Comparison of ENCODE assay signal across 11 cellular contexts in genomic region chr2:200156140-200156858, GRCh38.
A peak's percentile ranks its signal among the peaks of the same experiment; 100 is the strongest.
DNase-seq lines count a peak whose midpoint lies in the region; ATAC-seq and TF ChIP-seq lines count a peak whose summit lies in the region.
"Had no signal": no experiment of that assay in that cellular context is flagged by ENCODE, and none has a peak within 500 bp of the region (broad histone marks: within the 10 kb centered on the region; RNA-seq: fewer than 3 reads in every experiment).

No MANE protein-coding gene starts in this region.

- DNase-seq in HFFc6 = peak; percentile 72
- DNase-seq in amniotic stem cell (lab: John Stamatoyannopoulos, UW) = peak; percentile 56
- no peak for DNase-seq in left ventricle myocardium inferior
- no peak for DNase-seq in activated naive CD8-positive, alpha-beta T cell treated with anti-CD3 and anti-CD28 coated beads, Interleukin-2, amount 50 U/mL, for 24 hours
- no peak for DNase-seq in stimulated activated CD4-positive, alpha-beta T cell treated with anti-CD3 and anti-CD28 coated beads, Interleukin-2, amount 100 ng/mL, for 24 hours
- no peak for DNase-seq in NK-92 treated with Interleukin-12 subunit alpha and Interleukin-12 subunit beta, amount 100 ng/mL, for 24 hours (lab: John Stamatoyannopoulos, UW)
- DNase-seq: activated CD4-positive, alpha-beta memory T cell treated with anti-CD3 and anti-CD28 coated beads, Interleukin-2, amount 10 ng/mL, durations not matched to agents 7 days and 5 days; effector CD4-positive, alpha-beta T cell; NCI-H2227 treated with DMSO at 0.1 percent for 48 hours had no signal

- peak overlapping the region; percentile 50 for H3K27ac Mint-ChIP-seq in HFFc6
- no peak overlapping the region for H3K27ac Mint-ChIP-seq in activated naive CD8-positive, alpha-beta T cell treated with anti-CD3 and anti-CD28 coated beads, Interleukin-2, amount 50 U/mL, for 24 hours
- H3K27ac Mint-ChIP-seq: activated CD4-positive, alpha-beta memory T cell treated with anti-CD3 and anti-CD28 coated beads, Interleukin-2, amount 10 ng/mL, durations not matched to agents 7 days and 5 days had no signal

- H3K27ac ChIP-seq in left ventricle myocardium inferior (replicated peaks) = peak overlapping the region; percentile 28
- no peak overlapping the region for H3K27ac ChIP-seq in skeletal muscle tissue (ENCODE audit: low read depth, low read length)

- peaks cover 14% of the 10 kb centered on the region for H3K9me3 Mint-ChIP-seq in HFFc6
- H3K9me3 Mint-ChIP-seq in activated naive CD8-positive, alpha-beta T cell treated with anti-CD3 and anti-CD28 coated beads, Interleukin-2, amount 50 U/mL, for 24 hours = peaks cover 12% of the 10 kb centered on the region

- H3K4me1 ChIP-seq in left ventricle myocardium inferior (peaks cover 11% of the 10 kb centered on the region), skeletal muscle tissue (ENCODE audit: control insufficient read depth in 3 of 3, insufficient read depth in 3 of 3, low read length in 3 of 3) (no peaks in the 10 kb centered on the region)

- H3K4me3 ChIP-seq in left ventricle myocardium inferior (peak overlapping the region; percentile 54), skeletal muscle tissue (ENCODE audit: low read length in 3 of 3) (peak overlapping the region; percentile 35 to 68 (median 45))

- TF ChIP-seq CTCF in HFFc6 (IDR thresholded peaks at IDR 0.05) (no peak), left ventricle myocardium inferior (IDR thresholded peaks at IDR 0.05; ENCODE audit: borderline replicate concordance) (no peak)

- ATAC-seq in activated naive CD8-positive, alpha-beta T cell treated with anti-CD3 and anti-CD28 coated beads, Interleukin-2, amount 50 U/mL, for 24 hours = no peak
- ATAC-seq in GM18861 (IDR thresholded peaks at IDR 0.05; ENCODE audit: unreplicated experiment) = no peak

- H3K4me3 Mint-ChIP-seq in HFFc6 = peak overlapping the region; percentile 92
- H3K4me3 Mint-ChIP-seq in activated naive CD8-positive, alpha-beta T cell treated with anti-CD3 and anti-CD28 coated beads, Interleukin-2, amount 50 U/mL, for 24 hours = no peak overlapping the region
- H3K4me3 Mint-ChIP-seq: activated CD4-positive, alpha-beta memory T cell treated with anti-CD3 and anti-CD28 coated beads, Interleukin-2, amount 10 ng/mL, durations not matched to agents 7 days and 5 days had no signal

- no peaks in the 10 kb centered on the region for H3K27me3 ChIP-seq in left ventricle myocardium inferior (ENCODE audit: low read depth)
- no peaks in the 10 kb centered on the region for H3K27me3 ChIP-seq in skeletal muscle tissue (ENCODE audit: control insufficient read depth in 3 of 3, insufficient read depth in 3 of 3, low read length in 3 of 3)

- peaks cover 40% of the 10 kb centered on the region for H3K4me1 Mint-ChIP-seq in HFFc6 (ENCODE audit: low read depth)
- no peaks in the 10 kb centered on the region for H3K4me1 Mint-ChIP-seq in activated naive CD8-positive, alpha-beta T cell treated with anti-CD3 and anti-CD28 coated beads, Interleukin-2, amount 50 U/mL, for 24 hours
- H3K4me1 Mint-ChIP-seq: activated CD4-positive, alpha-beta memory T cell treated with anti-CD3 and anti-CD28 coated beads, Interleukin-2, amount 10 ng/mL, durations not matched to agents 7 days and 5 days had no signal

- H3K9ac ChIP-seq in skeletal muscle tissue (ENCODE audit: low read depth in 1 of 3, low read length in 3 of 3) = no peak overlapping the region

- H3K9me3 ChIP-seq in left ventricle myocardium inferior (replicated peaks) (peaks cover 8% of the 10 kb centered on the region), skeletal muscle tissue (ENCODE audit: control insufficient read depth in 3 of 3, low read length in 3 of 3) (no peaks in the 10 kb centered on the region)

- H3K27me3 Mint-ChIP-seq in HFFc6 (ENCODE audit: insufficient read depth) = peaks cover 8% of the 10 kb centered on the region
- no peaks in the 10 kb centered on the region for H3K27me3 Mint-ChIP-seq in activated naive CD8-positive, alpha-beta T cell treated with anti-CD3 and anti-CD28 coated beads, Interleukin-2, amount 50 U/mL, for 24 hours

- peaks cover 5% of the 10 kb centered on the region; the same call in 1 of the 2 replicates for H3K36me3 Mint-ChIP-seq in HFFc6 (ENCODE audit: low read depth)
- H3K36me3 Mint-ChIP-seq in activated naive CD8-positive, alpha-beta T cell treated with anti-CD3 and anti-CD28 coated beads, Interleukin-2, amount 50 U/mL, for 24 hours (ENCODE audit: low read depth) = no peaks in the 10 kb centered on the region

- H3K36me3 ChIP-seq in left ventricle myocardium inferior (no peaks in the 10 kb centered on the region), skeletal muscle tissue (ENCODE audit: control insufficient read depth in 3 of 3, insufficient read depth in 3 of 3, low read length in 3 of 3) (no peaks in the 10 kb centered on the region)

- intact Hi-C loops in left ventricle myocardium inferior (cut with micrococcal nuclease) = no loop called here

Comparison
In these comparisons a context has a peak if more than half of its experiments do, and no peak if none do; other contexts are left out.
1. DNase-seq: peak in HFFc6 (single experiment) and amniotic stem cell (single experiment); none in left ventricle myocardium inferior (single experiment), activated naive CD8-positive, alpha-beta T cell treated with anti-CD3 and anti-CD28 coated beads, Interleukin-2, amount 50 U/mL, for 24 hours (single experiment), stimulated activated CD4-positive, alpha-beta T cell treated with anti-CD3 and anti-CD28 coated beads, Interleukin-2, amount 100 ng/mL, for 24 hours (0 of 2) and NK-92 treated with Interleukin-12 subunit alpha and Interleukin-12 subunit beta, amount 100 ng/mL, for 24 hours (single experiment).